ENCODE assay signal across 1 cellular context in the genomic region with DNA sequence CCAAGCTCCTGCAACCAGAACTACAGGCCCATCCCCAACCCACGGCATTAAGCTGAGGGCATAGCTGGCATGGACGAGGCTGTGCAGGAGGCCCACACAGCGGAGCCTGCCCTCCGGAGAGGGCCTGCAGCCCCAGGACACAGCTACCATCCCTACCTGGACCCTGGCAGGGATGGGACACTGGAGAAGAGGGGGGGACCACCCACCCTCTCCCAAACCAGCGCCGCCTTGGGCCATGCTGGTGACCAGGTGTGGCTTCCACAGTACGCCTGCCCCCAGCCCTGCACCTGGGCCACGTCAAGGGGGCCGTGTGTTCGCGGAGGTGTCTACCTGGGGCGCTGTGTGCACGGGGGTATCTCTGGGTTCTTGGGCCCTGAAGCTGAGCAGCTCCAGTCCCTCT.
TF ChIP-seq lines count a peak whose summit lies in the region.

No MANE protein-coding gene starts in this region.

TF ChIP-seq in HepG2, 621 proteins besides CTCF, POLR2A, EP300 and RAD21 (continued from another document):
- TF ChIP-seq, protein P1, sequence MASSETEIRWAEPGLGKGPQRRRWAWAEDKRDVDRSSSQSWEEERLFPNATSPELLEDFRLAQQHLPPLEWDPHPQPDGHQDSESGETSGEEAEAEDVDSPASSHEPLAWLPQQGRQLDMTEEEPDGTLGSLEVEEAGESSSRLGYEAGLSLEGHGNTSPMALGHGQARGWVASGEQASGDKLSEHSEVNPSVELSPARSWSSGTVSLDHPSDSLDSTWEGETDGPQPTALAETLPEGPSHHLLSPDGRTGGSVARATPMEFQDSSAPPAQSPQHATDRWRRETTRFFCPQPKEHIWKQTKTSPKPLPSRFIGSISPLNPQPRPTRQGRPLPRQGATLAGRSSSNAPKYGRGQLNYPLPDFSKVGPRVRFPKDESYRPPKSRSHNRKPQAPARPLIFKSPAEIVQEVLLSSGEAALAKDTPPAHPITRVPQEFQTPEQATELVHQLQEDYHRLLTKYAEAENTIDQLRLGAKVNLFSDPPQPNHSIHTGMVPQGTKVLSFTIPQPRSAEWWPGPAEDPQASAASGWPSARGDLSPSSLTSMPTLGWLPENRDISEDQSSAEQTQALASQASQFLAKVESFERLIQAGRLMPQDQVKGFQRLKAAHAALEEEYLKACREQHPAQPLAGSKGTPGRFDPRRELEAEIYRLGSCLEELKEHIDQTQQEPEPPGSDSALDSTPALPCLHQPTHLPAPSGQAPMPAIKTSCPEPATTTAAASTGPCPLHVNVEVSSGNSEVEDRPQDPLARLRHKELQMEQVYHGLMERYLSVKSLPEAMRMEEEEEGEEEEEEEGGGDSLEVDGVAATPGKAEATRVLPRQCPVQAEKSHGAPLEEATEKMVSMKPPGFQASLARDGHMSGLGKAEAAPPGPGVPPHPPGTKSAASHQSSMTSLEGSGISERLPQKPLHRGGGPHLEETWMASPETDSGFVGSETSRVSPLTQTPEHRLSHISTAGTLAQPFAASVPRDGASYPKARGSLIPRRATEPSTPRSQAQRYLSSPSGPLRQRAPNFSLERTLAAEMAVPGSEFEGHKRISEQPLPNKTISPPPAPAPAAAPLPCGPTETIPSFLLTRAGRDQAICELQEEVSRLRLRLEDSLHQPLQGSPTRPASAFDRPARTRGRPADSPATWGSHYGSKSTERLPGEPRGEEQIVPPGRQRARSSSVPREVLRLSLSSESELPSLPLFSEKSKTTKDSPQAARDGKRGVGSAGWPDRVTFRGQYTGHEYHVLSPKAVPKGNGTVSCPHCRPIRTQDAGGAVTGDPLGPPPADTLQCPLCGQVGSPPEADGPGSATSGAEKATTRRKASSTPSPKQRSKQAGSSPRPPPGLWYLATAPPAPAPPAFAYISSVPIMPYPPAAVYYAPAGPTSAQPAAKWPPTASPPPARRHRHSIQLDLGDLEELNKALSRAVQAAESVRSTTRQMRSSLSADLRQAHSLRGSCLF (CRISPR knock-in tag; IDR thresholded peaks at IDR 0.05; ENCODE audit: borderline replicate concordance) = no peak
- peak; percentile 56 for TF ChIP-seq AGO2 (optimal IDR thresholded peaks at IDR 0.05; ENCODE audit: low read depth, low read length)
